Comparison of ENCODE assay signal across 8 cellular contexts in the genomic region with DNA sequence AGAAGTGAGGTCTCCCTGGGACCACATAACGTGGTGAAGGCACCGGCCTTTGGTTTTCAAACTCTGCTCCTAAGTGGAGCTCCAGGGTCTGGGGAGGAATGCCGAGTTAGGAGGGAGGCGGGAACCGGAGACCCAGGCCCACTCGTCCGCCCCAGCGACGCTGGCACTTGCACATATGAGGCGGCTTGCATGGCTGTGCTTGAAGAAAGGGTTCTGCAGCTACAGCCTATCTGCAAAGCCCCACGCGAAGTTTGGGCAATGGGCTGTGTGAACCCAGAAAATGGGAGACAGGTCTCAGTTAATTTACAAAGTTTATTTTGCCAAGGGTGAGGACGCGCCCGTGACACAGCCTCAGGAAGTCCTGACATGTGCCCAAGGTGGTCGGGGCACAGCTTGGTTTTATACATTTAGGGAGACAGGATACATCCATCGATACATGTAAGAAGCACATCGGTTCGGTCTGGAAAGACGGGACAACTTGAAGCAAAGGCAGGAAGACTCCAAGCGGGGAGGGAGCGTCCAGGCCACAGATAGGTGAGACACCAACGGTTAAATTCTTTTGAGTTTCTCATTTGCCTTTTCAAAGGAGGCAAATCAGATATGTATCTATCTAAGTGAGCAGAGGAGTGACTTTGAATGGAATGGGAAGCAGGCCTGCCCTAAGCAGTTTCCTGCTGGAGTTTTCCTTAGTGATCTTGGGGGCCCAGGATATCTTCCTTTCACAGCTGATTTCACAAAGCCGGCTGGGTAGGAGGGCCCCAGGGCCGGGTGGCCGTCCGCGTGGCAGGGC. TPM values are rescaled to one million over a fixed set of nuclear protein-coding genes. Genes with fewer than 3 reads are reported as not detected.
A peak's percentile ranks its signal among the peaks of the same experiment; 100 is the strongest.
DNase-seq lines count a peak whose midpoint lies in the region; ATAC-seq and TF ChIP-seq lines count a peak whose summit lies in the region.

No MANE protein-coding gene starts in this region.

- H3K9me3 ChIP-seq in cardiac muscle cell (ENCODE audit: low read depth) (no peaks in the 10 kb centered on the region), aorta (ENCODE audit: control insufficient read depth, low read length) (no peaks in the 10 kb centered on the region)

- no peak for TF ChIP-seq CTCF in cardiac muscle cell (IDR thresholded peaks at IDR 0.05; ENCODE audit: low read depth, low read length)
- TF ChIP-seq CTCF in mesothelial cell of epicardium (IDR thresholded peaks at IDR 0.05; ENCODE audit: unreplicated experiment) = no peak

- peaks cover 13% of the 10 kb centered on the region for H3K27me3 Mint-ChIP-seq in central memory CD8-positive, alpha-beta T cell
- peaks cover 26% of the 10 kb centered on the region for H3K27me3 Mint-ChIP-seq in mesothelial cell of epicardium (ENCODE audit: low read depth)

- no peak for ATAC-seq in central memory CD8-positive, alpha-beta T cell (replicated peaks; ENCODE audit: extremely low read depth, poor library complexity, severe bottlenecking)
- no peak for ATAC-seq in aorta (ENCODE audit: low FRiP score)

- intact Hi-C loops in cardiac septum (cut with DNase I) = loop anchor here (5.0 kb wide), 1 partner anchor 1037 kb away; a partner anchor contains a TSS
- intact Hi-C loops in aorta (cut with DNase I) = no loop called here

- H3K36me3 ChIP-seq in cardiac muscle cell (no peaks in the 10 kb centered on the region), aorta (ENCODE audit: control insufficient read depth in 1 of 2, insufficient read depth in 2 of 2, low read length in 1 of 2) (no peaks in the 10 kb centered on the region)

- H3K4me1 Mint-ChIP-seq in central memory CD8-positive, alpha-beta T cell = peaks cover 45% of the 10 kb centered on the region
- peaks cover 43% of the 10 kb centered on the region for H3K4me1 Mint-ChIP-seq in mesothelial cell of epicardium

- peak overlapping the region; percentile 72 for H3K4me3 ChIP-seq in cardiac muscle cell
- peak overlapping the region; percentile 60 to 62 for H3K4me3 ChIP-seq in aorta (ENCODE audit: low read length in 2 of 2)

- H3K9me3 Mint-ChIP-seq in central memory CD8-positive, alpha-beta T cell = no peaks in the 10 kb centered on the region
- H3K9me3 Mint-ChIP-seq in mesothelial cell of epicardium = no peaks in the 10 kb centered on the region

- DNase-seq in cardiac muscle cell (ENCODE audit: low read depth in 1 of 2, low spot score in 1 of 2) = no peak
- DNase-seq in cardiac septum (ENCODE audit: low spot score) = no peak
- no peak for DNase-seq in central memory CD8-positive, alpha-beta T cell (ENCODE audit: low spot score in 2 of 2)
- DNase-seq in mesothelial cell of epicardium (ENCODE audit: low spot score in 2 of 2, unreplicated experiment in 2 of 2) = no peak
- no peak for DNase-seq in aorta
- no peak for DNase-seq in occipital lobe (lab: John Stamatoyannopoulos, UW)
- no peak for DNase-seq in NCI-H1105 treated with DMSO at 0.1 percent for 48 hours (lab: John Stamatoyannopoulos, UW)
- DNase-seq in NCI-H2196 treated with DMSO at 0.1 percent for 48 hours (lab: John Stamatoyannopoulos, UW; ENCODE audit: unreplicated experiment) = no peak

- WGBS in aorta, 2 donors = 75 to 78% methylated on average over 25 to 28 of the region's 28 CpGs

- H3K27me3 ChIP-seq in cardiac muscle cell = peaks cover 14% of the 10 kb centered on the region
- no peaks in the 10 kb centered on the region for H3K27me3 ChIP-seq in aorta (ENCODE audit: control insufficient read depth in 1 of 2, insufficient read depth in 2 of 2, low read length in 1 of 2)

- H3K4me1 ChIP-seq in cardiac muscle cell (ENCODE audit: low read depth) = peaks cover 22% of the 10 kb centered on the region
- H3K4me1 ChIP-seq in aorta (ENCODE audit: control insufficient read depth in 1 of 2, insufficient read depth in 2 of 2, low read length in 2 of 2) = peaks cover 0 to 4% of the 10 kb centered on the region in 2 donors

- H3K4me3 Mint-ChIP-seq in central memory CD8-positive, alpha-beta T cell = peak overlapping the region; percentile 95
- peak overlapping the region; percentile 60 for H3K4me3 Mint-ChIP-seq in mesothelial cell of epicardium

- H3K27ac ChIP-seq in cardiac muscle cell = peak overlapping the region; percentile 90
- peak overlapping the region in 1 of 2 donors; percentile 64 for H3K27ac ChIP-seq in aorta (ENCODE audit: low read depth in 1 of 2, low read length in 2 of 2)

- H3K27ac Mint-ChIP-seq in central memory CD8-positive, alpha-beta T cell (ENCODE audit: low read depth) = peak overlapping the region; percentile 41
- peak overlapping the region; percentile 84 for H3K27ac Mint-ChIP-seq in mesothelial cell of epicardium

- H3K36me3 Mint-ChIP-seq in central memory CD8-positive, alpha-beta T cell (ENCODE audit: insufficient read depth) = peaks cover 27% of the 10 kb centered on the region
- no peaks in the 10 kb centered on the region for H3K36me3 Mint-ChIP-seq in mesothelial cell of epicardium

RNA-seq across cellular contexts. Expression of a gene that starts 0.8 kb away (rescaled TPM):
- total RNA-seq in cardiac muscle cell (157 and 186 TPM in 2 replicates), cardiac septum (46.9 TPM), mesothelial cell of epicardium (111 to 120 TPM (median 116 TPM) in 3 replicates), aorta (10 to 100 TPM; 38.7 to 71.4 TPM), occipital lobe (129 TPM)
- polyA plus RNA-seq in cardiac muscle cell (50.4 and 51.0 TPM in 2 replicates), aorta (10 to 100 TPM; 14.9 to 50.2 TPM)
